11 cellular contexts compared by ENCODE assay signal in the genomic region with DNA sequence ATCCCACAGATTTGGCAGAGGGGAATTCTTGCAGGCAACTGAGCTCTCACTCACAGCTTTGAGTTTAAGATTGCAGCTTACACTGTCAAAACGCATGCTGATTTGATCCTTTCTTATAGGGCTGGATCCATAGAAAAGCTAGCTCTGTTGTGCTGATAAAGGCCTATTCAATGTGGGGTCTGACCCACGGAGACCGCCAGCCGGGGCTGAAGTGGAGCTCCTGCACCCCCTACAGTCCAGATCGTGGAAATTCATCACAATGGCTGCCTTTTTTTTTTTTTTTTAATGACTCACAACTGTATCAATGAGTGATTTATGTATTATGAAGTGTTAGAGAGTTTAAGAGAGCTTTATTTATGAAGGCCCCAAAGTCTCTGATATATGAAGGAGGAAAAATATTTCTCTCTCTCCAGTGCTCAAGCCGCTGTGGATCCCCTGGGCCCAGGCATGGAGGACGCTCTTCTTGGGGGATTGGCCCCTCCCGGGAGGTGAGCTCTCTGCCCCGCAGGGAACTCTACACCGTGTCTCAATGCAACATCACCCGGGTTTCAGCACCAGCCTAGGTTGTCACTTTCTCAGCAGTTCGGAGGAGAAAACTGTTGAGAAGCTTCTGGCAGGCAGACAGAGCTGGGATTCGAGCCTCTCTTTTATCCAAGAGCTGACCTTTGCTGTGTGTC.
DNase-seq lines count a peak whose midpoint lies in the region; ATAC-seq and TF ChIP-seq lines count a peak whose summit lies in the region.
"Had no signal": no experiment of that assay in that cellular context is flagged by ENCODE, and none has a peak within 500 bp of the region (broad histone marks: within the 10 kb centered on the region; RNA-seq: fewer than 3 reads in every experiment).

No MANE protein-coding gene starts in this region.

- no peak overlapping the region for H3K27ac ChIP-seq in mammary epithelial cell (ENCODE audit: insufficient read depth, low read depth, low read length)
- H3K27ac ChIP-seq in lower lobe of right lung: no peak overlapping the region

- no TSS peak for BruUV-seq in mammary epithelial cell (replicated peaks; lab: Mats Ljungman, UMichigan)

- no peak overlapping the region for H3K4me3 Mint-ChIP-seq in T-helper 17 cell
- H3K4me3 Mint-ChIP-seq: activated CD4-positive, alpha-beta T cell treated with anti-CD3 and anti-CD28 coated beads, Interleukin-2, amount 10 ng/mL, durations not matched to agents 7 days and 5 days had no signal

- peaks cover 2% of the 10 kb centered on the region for H3K4me1 ChIP-seq in mammary epithelial cell (ENCODE audit: insufficient read depth, low read length)
- no peaks in the 10 kb centered on the region for H3K4me1 ChIP-seq in lower lobe of right lung

- H3K27me3 ChIP-seq in mammary epithelial cell (ENCODE audit: insufficient read depth, low read length): no peaks in the 10 kb centered on the region
- no peaks in the 10 kb centered on the region for H3K27me3 ChIP-seq in lower lobe of right lung (ENCODE audit: low read depth)

- peak; percentile 66 to 81 for TF ChIP-seq CTCF in mammary epithelial cell (conservative IDR thresholded peaks at IDR 0.05 in 1 of 2, IDR thresholded peaks at IDR 0.05 in 1 of 2; ENCODE audit: extremely low read depth in 1 of 2, insufficient read depth in 1 of 2, low read depth in 1 of 2, low read length in 2 of 2)
- peak; percentile 43 for TF ChIP-seq CTCF in lower lobe of right lung (IDR thresholded peaks at IDR 0.05)

- dilution Hi-C loops in mammary epithelial cell (cut with HindIII; ENCODE audit: low sequenced_read_pairs): no loop called here

- 42% methylated on average over 11 of the region's 13 CpGs for WGBS in mammary epithelial cell (ENCODE audit: low coverage, missing lambda C conversion rate)

- H2AFZ ChIP-seq in mammary epithelial cell (ENCODE audit: low read depth, low read length): no peak overlapping the region

- H3K79me2 ChIP-seq in mammary epithelial cell (ENCODE audit: insufficient read depth, low read length): no peaks in the 10 kb centered on the region

- no peaks in the 10 kb centered on the region for H3K27me3 Mint-ChIP-seq in T-helper 17 cell
- H3K27me3 Mint-ChIP-seq: activated CD4-positive, alpha-beta T cell treated with anti-CD3 and anti-CD28 coated beads, Interleukin-2, amount 10 ng/mL, durations not matched to agents 7 days and 5 days had no signal

- H3K4me3 ChIP-seq in mammary epithelial cell (replicated peaks in 1 of 3; ENCODE audit: insufficient read depth in 1 of 3, low read depth in 2 of 3, low read length in 3 of 3): no peak overlapping the region
- H3K4me3 ChIP-seq in lower lobe of right lung: no peak overlapping the region

- H3K9ac ChIP-seq in mammary epithelial cell (ENCODE audit: insufficient read depth, low read length): no peak overlapping the region

- no peaks in the 10 kb centered on the region for H3K4me1 Mint-ChIP-seq in T-helper 17 cell
- H3K4me1 Mint-ChIP-seq: activated CD4-positive, alpha-beta T cell treated with anti-CD3 and anti-CD28 coated beads, Interleukin-2, amount 10 ng/mL, durations not matched to agents 7 days and 5 days had no signal

- peak; percentile 65 to 76 for ATAC-seq in lower lobe of right lung
- ATAC-seq in GM21825 (IDR thresholded peaks at IDR 0.05; ENCODE audit: unreplicated experiment): no peak
- no peak for ATAC-seq in T-helper 17 cell
- ATAC-seq in GM21576 (IDR thresholded peaks at IDR 0.05; ENCODE audit: unreplicated experiment): no peak

- H3K4me2 ChIP-seq in mammary epithelial cell (ENCODE audit: insufficient read depth, low read depth, low read length): peak overlapping the region; percentile 31

- H3K36me3 ChIP-seq in mammary epithelial cell (ENCODE audit: insufficient read depth, low read length): no peaks in the 10 kb centered on the region
- no peaks in the 10 kb centered on the region for H3K36me3 ChIP-seq in lower lobe of right lung

- H3K9me3 ChIP-seq in mammary epithelial cell (replicated peaks; ENCODE audit: insufficient read depth, low read length): no peaks in the 10 kb centered on the region
- H3K9me3 ChIP-seq in lower lobe of right lung: no peaks in the 10 kb centered on the region
- no peaks in the 10 kb centered on the region for H3K9me3 ChIP-seq in T-helper 17 cell (ENCODE audit: control insufficient read depth, low read length, poor library complexity, severe bottlenecking)

- H3K27ac Mint-ChIP-seq in T-helper 17 cell: no peak overlapping the region
- H3K27ac Mint-ChIP-seq: activated CD4-positive, alpha-beta T cell treated with anti-CD3 and anti-CD28 coated beads, Interleukin-2, amount 10 ng/mL, durations not matched to agents 7 days and 5 days had no signal

- peak; percentile 4 for DNase-seq in CMK (ENCODE audit: low read depth)
- DNase-seq in NCI-H1048 (lab: John Stamatoyannopoulos, UW): peak; percentile 54
- peak; percentile 35 for DNase-seq in mammary epithelial cell
- no peak for DNase-seq in lower lobe of right lung
- no peak for DNase-seq in T-helper 17 cell
- no peak for DNase-seq in dermis blood vessel endothelial cell
- DNase-seq: activated CD4-positive, alpha-beta T cell treated with anti-CD3 and anti-CD28 coated beads, Interleukin-2, amount 10 ng/mL, durations not matched to agents 7 days and 5 days; Calu3; NCI-H2081 had no signal

- H3K36me3 Mint-ChIP-seq in T-helper 17 cell (ENCODE audit: low read depth): no peaks in the 10 kb centered on the region

- in situ Hi-C loops in mammary epithelial cell (cut with MboI; ENCODE audit: low sequenced_read_pairs in 2 of 2): loop anchor here (5.0 to 25.0 kb wide), 3 partner anchors 216 to 698 kb away; a partner anchor contains a TSS

- no peaks in the 10 kb centered on the region for H4K20me1 ChIP-seq in mammary epithelial cell (ENCODE audit: insufficient read depth, low read length)

- CTCF ChIA-PET in mammary epithelial cell (lab: Charles Lee; ENCODE audit: low non-redundant PET): interaction anchor here (0.6 to 0.9 kb wide), 12 partner anchors 10 to 947 kb away, joined by 3 to 27 read pairs (median 6); no protein-coding TSS in a partner anchor

- intact Hi-C loops in mammary epithelial cell (cut with micrococcal nuclease): loop anchor here (1.0 to 5.0 kb wide), 6 partner anchors 214 to 1544 kb away; a partner anchor contains a TSS
- intact Hi-C loops in lower lobe of right lung (cut with DNase I): no loop called here

Comparison
In these comparisons a context has a peak if more than half of its experiments do, and no peak if none do; other contexts are left out.
1. DNase-seq: peak in CMK (single experiment), NCI-H1048 (single experiment) and mammary epithelial cell (single experiment); none in lower lobe of right lung (single experiment), T-helper 17 cell (0 of 3) and dermis blood vessel endothelial cell (single experiment).
2. ATAC-seq: peak in lower lobe of right lung (2 of 2); none in GM21825 (single experiment), T-helper 17 cell (single experiment) and GM21576 (single experiment).